In genomic region chr1:21335750-21336168, GRCh38 we compare ENCODE assay signal across 1 cellular context.
TF ChIP-seq lines count a peak whose summit lies in the region.

No MANE protein-coding gene starts in this region.

TF ChIP-seq in HCT116, 20 proteins besides CTCF, POLR2A, EP300 and RAD21 (continued from another document):
- no peak for TF ChIP-seq ZNF274 (IDR thresholded peaks at IDR 0.05; ENCODE audit: low read depth, low read length)
- TF ChIP-seq REST (IDR thresholded peaks at IDR 0.05; ENCODE audit: low read depth), result no peak
- no peak for TF ChIP-seq MAX (IDR thresholded peaks at IDR 0.05)
- no peak for TF ChIP-seq SRF (IDR thresholded peaks at IDR 0.05; ENCODE audit: low read depth)
- TF ChIP-seq ELF1 (IDR thresholded peaks at IDR 0.05; ENCODE audit: borderline replicate concordance, low read depth), result no peak
